In genomic region chr19:45780448-45781281, GRCh38 we compare ENCODE assay signal across 12 cellular contexts. TPM values are rescaled to one million over a fixed set of nuclear protein-coding genes. Genes with fewer than 3 reads are reported as not detected.
A peak's percentile ranks its signal among the peaks of the same experiment; 100 is the strongest.
DNase-seq lines count a peak whose midpoint lies in the region; ATAC-seq and TF ChIP-seq lines count a peak whose summit lies in the region.
"Had no signal": no experiment of that assay in that cellular context is flagged by ENCODE, and none has a peak within 500 bp of the region (broad histone marks: within the 10 kb centered on the region; RNA-seq: fewer than 3 reads in every experiment).

No MANE protein-coding gene starts in this region.

- H3K9me2 ChIP-seq in GM23248 (ENCODE audit: insufficient read depth): no peaks in the 10 kb centered on the region

- 20 to 23% methylated on average over 7 to 13 of the region's 13 CpGs for WGBS in GM23248 (ENCODE audit: low coverage in 1 of 2, low lambda C conversion rate in 2 of 2, missing lambda C conversion rate in 2 of 2), 2 experiments
- 58% methylated on average over 8 of the region's 13 CpGs for WGBS in smooth muscle cell (ENCODE audit: low lambda C conversion rate)

- H2AFZ ChIP-seq in GM23248 (no peak overlapping the region), smooth muscle cell (ENCODE audit: low read depth) (no peak overlapping the region)

- H3K4me3 ChIP-seq in GM23248 (peak overlapping the region; percentile 64), RWPE2 (ENCODE audit: severe bottlenecking) (no peak overlapping the region), right atrium auricular region (peak overlapping the region; percentile 62 to 71), smooth muscle cell (peak overlapping the region; percentile 43)

- ATAC-seq in RWPE2 (ENCODE audit: low read depth): no peak

- peaks cover 11% of the 10 kb centered on the region for H3F3A ChIP-seq in GM23248 (ENCODE audit: insufficient read depth)
- H3F3A ChIP-seq in smooth muscle cell (ENCODE audit: low read depth): peaks cover 25% of the 10 kb centered on the region

- no peaks in the 10 kb centered on the region for H3K27me3 ChIP-seq in GM23248 (replicated peaks; ENCODE audit: insufficient read depth)
- no peaks in the 10 kb centered on the region for H3K27me3 ChIP-seq in RWPE2 (ENCODE audit: insufficient read depth, poor library complexity, severe bottlenecking)
- no peaks in the 10 kb centered on the region for H3K27me3 ChIP-seq in right atrium auricular region
- no peaks in the 10 kb centered on the region for H3K27me3 ChIP-seq in smooth muscle cell (ENCODE audit: low read depth)

- no peak for DNase-seq in GM23248
- DNase-seq in RWPE2 (ENCODE audit: low spot score): no peak
- DNase-seq in right atrium auricular region (ENCODE audit: low spot score): no peak
- no peak for DNase-seq in smooth muscle cell (lab: John Stamatoyannopoulos, UW; ENCODE audit: unreplicated experiment)
- DNase-seq in NK-92 treated with Interleukin-12 subunit alpha and Interleukin-12 subunit beta, amount 100 ng/mL, for 24 hours (lab: John Stamatoyannopoulos, UW): no peak
- no peak for DNase-seq in HPDE6-E6E7 (ENCODE audit: extremely low spot score)
- no peak for DNase-seq in NOMO-1 (lab: John Stamatoyannopoulos, UW; ENCODE audit: unreplicated experiment in 2 of 2)
- no peak for DNase-seq in islet precursor cell
- DNase-seq: activated T-cell treated with anti-CD3 and anti-CD28 coated beads, Interleukin-2, amount 50 U/mL, for 48 hours; NCI-H226 had no signal

- H3K9me3 ChIP-seq in GM23248 (ENCODE audit: low read depth): no peaks in the 10 kb centered on the region
- H3K9me3 ChIP-seq in RWPE2 (ENCODE audit: severe bottlenecking): no peaks in the 10 kb centered on the region
- no peaks in the 10 kb centered on the region for H3K9me3 ChIP-seq in right atrium auricular region
- H3K9me3 ChIP-seq in smooth muscle cell (replicated peaks; ENCODE audit: low read depth): no peaks in the 10 kb centered on the region

- in situ Hi-C loops in GM23248 (cut with MboI): no loop called here

- H3K9ac ChIP-seq in GM23248: peak overlapping the region; percentile 80
- no peak overlapping the region for H3K9ac ChIP-seq in smooth muscle cell (ENCODE audit: low read depth)

- H3K36me3 ChIP-seq in GM23248 (ENCODE audit: low read depth): peaks cover 8% of the 10 kb centered on the region; the same call in 1 of the 2 replicates
- H3K36me3 ChIP-seq in RWPE2 (ENCODE audit: low read depth): peaks cover 27% of the 10 kb centered on the region
- peaks cover 38% of the 10 kb centered on the region for H3K36me3 ChIP-seq in right atrium auricular region
- no peaks in the 10 kb centered on the region for H3K36me3 ChIP-seq in smooth muscle cell (ENCODE audit: low read depth)

- H4K20me1 ChIP-seq in GM23248 (ENCODE audit: insufficient read depth) (no peaks in the 10 kb centered on the region), smooth muscle cell (ENCODE audit: low read depth) (peaks cover 60% of the 10 kb centered on the region)

- H3K4me1 ChIP-seq in GM23248 (ENCODE audit: insufficient read depth) (peaks cover 19% of the 10 kb centered on the region), RWPE2 (ENCODE audit: insufficient read depth, poor library complexity, severe bottlenecking) (peaks cover 27% of the 10 kb centered on the region), right atrium auricular region (peaks cover 0 to 72% of the 10 kb centered on the region in 2 donors), smooth muscle cell (ENCODE audit: low read depth) (peaks cover 27% of the 10 kb centered on the region)

- TF ChIP-seq CTCF in RWPE2 (IDR thresholded peaks at IDR 0.05; ENCODE audit: poor library complexity, severe bottlenecking): no peak
- no peak for TF ChIP-seq CTCF in right atrium auricular region (IDR thresholded peaks at IDR 0.05)
- no peak for TF ChIP-seq CTCF in smooth muscle cell (IDR thresholded peaks at IDR 0.05; ENCODE audit: borderline replicate concordance, insufficient read depth, poor library complexity, severe bottlenecking)

- H3K4me2 ChIP-seq in GM23248 (ENCODE audit: unreplicated experiment) (peak overlapping the region; percentile 71), smooth muscle cell (peak overlapping the region; percentile 88)

- H3K27ac ChIP-seq in GM23248 (no peak overlapping the region), RWPE2 (ENCODE audit: poor library complexity, severe bottlenecking) (peak overlapping the region; percentile 82), right atrium auricular region (peak overlapping the region; percentile 93 to 95), smooth muscle cell (ENCODE audit: low read depth) (no peak overlapping the region)

- H3K79me2 ChIP-seq in GM23248 (ENCODE audit: insufficient read depth) (peaks cover 11% of the 10 kb centered on the region), smooth muscle cell (ENCODE audit: low read depth) (peaks cover 19% of the 10 kb centered on the region)

RNA-seq across cellular contexts. Expression of gene DMPK, which starts 1.6 kb away (rescaled TPM):
- total RNA-seq in GM23248 (2014; rRNA removed; shearing (Covaris generic)): 26.6 and 34.4 TPM in 2 replicates
- 13.0 and 15.3 TPM in 2 replicates for polyA plus RNA-seq in GM23248 (2016; fragmentation: Nextera tagmentation; extraction: Ambion mirVana)
- total RNA-seq in right atrium auricular region: 100 to 1,000 TPM; 107 to 214 TPM
- total RNA-seq in smooth muscle cell: 19.2 and 23.6 TPM in 2 replicates
- 32.7 and 47.7 TPM in 2 replicates for polyA plus RNA-seq in smooth muscle cell

RNA-seq across cellular contexts. Expression of gene SIX5, which starts 11.6 kb away (rescaled TPM):
- total RNA-seq in GM23248 (2014; rRNA removed; shearing (Covaris generic)): 14.4 and 16.8 TPM in 2 replicates
- polyA plus RNA-seq in GM23248 (2016; fragmentation: Nextera tagmentation; extraction: Ambion mirVana): 6.1 and 8.2 TPM in 2 replicates
- total RNA-seq in right atrium auricular region: 10 to 100 TPM in 1 of 2 donors, 1 to 10 TPM in 1; 9.3 to 18.6 TPM
- total RNA-seq in smooth muscle cell: 10.2 and 15.3 TPM in 2 replicates
- polyA plus RNA-seq in smooth muscle cell: 16.0 and 19.7 TPM in 2 replicates

RNA-seq across cellular contexts. Expression of gene DMWD, which starts 12.0 kb away (rescaled TPM):
- total RNA-seq in GM23248 (2014; rRNA removed; shearing (Covaris generic)): 32.2 and 32.6 TPM in 2 replicates
- 11.5 and 14.5 TPM in 2 replicates for polyA plus RNA-seq in GM23248 (2016; fragmentation: Nextera tagmentation; extraction: Ambion mirVana)
- total RNA-seq in right atrium auricular region: 10 to 100 TPM; 41.5 to 55.9 TPM
- total RNA-seq in smooth muscle cell: 14.9 and 16.1 TPM in 2 replicates
- polyA plus RNA-seq in smooth muscle cell: 57.6 and 96.4 TPM in 2 replicates

RNA-seq across cellular contexts. Expression of gene RSPH6A, which starts 34.4 kb away (rescaled TPM):
- total RNA-seq in GM23248 (2014; rRNA removed; shearing (Covaris generic)): not detected in 2 replicates
- not detected in 2 replicates for polyA plus RNA-seq in GM23248 (2016; fragmentation: Nextera tagmentation; extraction: Ambion mirVana)
- not detected for total RNA-seq in right atrium auricular region
- total RNA-seq in smooth muscle cell: 0.22 TPM in 1 of 2 replicates, not detected in the other
- polyA plus RNA-seq in smooth muscle cell: 0.15 TPM in 1 of 2 replicates, not detected in the other

RNA-seq across cellular contexts. Expression of gene MEIOSIN, which starts 47.4 kb away (rescaled TPM):
- not detected in 2 replicates for total RNA-seq in GM23248 (2014; rRNA removed; shearing (Covaris generic))
- polyA plus RNA-seq in GM23248 (2016; fragmentation: Nextera tagmentation; extraction: Ambion mirVana) (not detected in 2 replicates), smooth muscle cell (0.12 TPM in 1 of 2 replicates, not detected in the other)
- total RNA-seq in right atrium auricular region (under 1 TPM; 0.78 to 0.90 TPM), smooth muscle cell (not detected in 2 replicates)
- total RNA-seq: pulmonary artery endothelial cell; T-helper 1 cell treated with Interleukin-12 subunit alpha and Interleukin-12 subunit beta and Interleukin-4 antibody, amounts not matched to agents 30 ng/mL and 1 ng/mL, for 36 hours had no signal

Comparison
In these comparisons a context has a peak if more than half of its experiments do, and no peak if none do; other contexts are left out.
1. H3K27ac ChIP-seq: peak in RWPE2 (single experiment) and right atrium auricular region (2 of 2); none in GM23248 (single experiment) and smooth muscle cell (single experiment).